ENCODE assay signal across 14 cellular contexts in genomic region chr2:44324971-44325426, GRCh38. TPM values are rescaled to one million over a fixed set of nuclear protein-coding genes. Genes with fewer than 3 reads are reported as not detected.
DNase-seq lines count a peak whose midpoint lies in the region; ATAC-seq and TF ChIP-seq lines count a peak whose summit lies in the region.
"Had no signal": no experiment of that assay in that cellular context is flagged by ENCODE, and none has a peak within 500 bp of the region (broad histone marks: within the 10 kb centered on the region; RNA-seq: fewer than 3 reads in every experiment).

No MANE protein-coding gene starts in this region.

- no peak for TF ChIP-seq CTCF in body of pancreas (IDR thresholded peaks at IDR 0.05)

- no peak for ATAC-seq in stimulated activated naive CD8-positive, alpha-beta T cell treated with anti-CD3 and anti-CD28 coated beads, Interleukin-15, amount 100 ng/mL, for 72 hours
- ATAC-seq in body of pancreas (peak; percentile 73), GM21381 (IDR thresholded peaks at IDR 0.05; ENCODE audit: unreplicated experiment) (no peak), GM19455 (IDR thresholded peaks at IDR 0.05; ENCODE audit: unreplicated experiment) (no peak)
- ATAC-seq: activated naive CD4-positive, alpha-beta T cell treated with anti-CD3 and anti-CD28 coated beads, Interleukin-2, amount 50 U/mL, for 72 hours had no signal

- TF ChIP-seq POLR2A in body of pancreas (IDR thresholded peaks at IDR 0.05): no peak

- no peak for DNase-seq in stimulated activated naive CD8-positive, alpha-beta T cell treated with anti-CD3 and anti-CD28 coated beads, Interleukin-15, amount 100 ng/mL, for 72 hours
- DNase-seq in body of pancreas (peak in 3 of 4 donors; percentile 5 to 21 (median 19)), hepatic stellate cell (ENCODE audit: low spot score) (peak; percentile 17), UCSD-AML1 (lab: John Stamatoyannopoulos, UW; ENCODE audit: unreplicated experiment) (no peak), globus pallidus (ENCODE audit: low spot score) (no peak)
- DNase-seq: GF-D8, upper lobe of left lung had no signal

- H3K27ac ChIP-seq in body of pancreas: peak overlapping the region; percentile 9 to 73 (median 32)
- H3K27ac ChIP-seq: epithelial cell of prostate, upper lobe of left lung had no signal

- H3K27ac Mint-ChIP-seq in stimulated activated naive CD8-positive, alpha-beta T cell treated with anti-CD3 and anti-CD28 coated beads, Interleukin-15, Interleukin-2, amounts not matched to agents 100 ng/mL and 50 ng/mL, for 24 hours: peak overlapping the region; percentile 70
- peak overlapping the region in 1 of 2 donors; percentile 37 for H3K27ac Mint-ChIP-seq in stimulated activated naive CD8-positive, alpha-beta T cell treated with anti-CD3 and anti-CD28 coated beads, Interleukin-15, amount 100 ng/mL, for 72 hours
- H3K27ac Mint-ChIP-seq: activated naive CD4-positive, alpha-beta T cell treated with anti-CD3 and anti-CD28 coated beads, Interleukin-2, amount 50 U/mL, for 72 hours had no signal

- no peaks in the 10 kb centered on the region for H3K27me3 ChIP-seq in body of pancreas
- H3K27me3 ChIP-seq: upper lobe of left lung had no signal

- no peak overlapping the region for H3K4me3 ChIP-seq in body of pancreas
- H3K4me3 ChIP-seq: lung, upper lobe of left lung had no signal

- no peak overlapping the region for H3K4me3 Mint-ChIP-seq in stimulated activated naive CD8-positive, alpha-beta T cell treated with anti-CD3 and anti-CD28 coated beads, Interleukin-15, Interleukin-2, amounts not matched to agents 100 ng/mL and 50 ng/mL, for 24 hours
- no peak overlapping the region for H3K4me3 Mint-ChIP-seq in stimulated activated naive CD8-positive, alpha-beta T cell treated with anti-CD3 and anti-CD28 coated beads, Interleukin-15, amount 100 ng/mL, for 72 hours

- H3K9me3 Mint-ChIP-seq in stimulated activated naive CD8-positive, alpha-beta T cell treated with anti-CD3 and anti-CD28 coated beads, Interleukin-15, Interleukin-2, amounts not matched to agents 100 ng/mL and 50 ng/mL, for 24 hours: no peaks in the 10 kb centered on the region
- no peaks in the 10 kb centered on the region for H3K9me3 Mint-ChIP-seq in stimulated activated naive CD8-positive, alpha-beta T cell treated with anti-CD3 and anti-CD28 coated beads, Interleukin-15, amount 100 ng/mL, for 72 hours
- H3K9me3 Mint-ChIP-seq: activated naive CD4-positive, alpha-beta T cell treated with anti-CD3 and anti-CD28 coated beads, Interleukin-2, amount 50 U/mL, for 72 hours had no signal

- peaks cover 6 to 34% of the 10 kb centered on the region in 2 donors for H3K36me3 ChIP-seq in body of pancreas (replicated peaks in 1 of 2; ENCODE audit: insufficient read depth in 1 of 2, low read depth in 2 of 2)

- H3K36me3 Mint-ChIP-seq in stimulated activated naive CD8-positive, alpha-beta T cell treated with anti-CD3 and anti-CD28 coated beads, Interleukin-15, Interleukin-2, amounts not matched to agents 100 ng/mL and 50 ng/mL, for 24 hours (ENCODE audit: low read depth): peaks cover 73% of the 10 kb centered on the region

- H3K4me1 ChIP-seq in body of pancreas: peaks cover 17% of the 10 kb centered on the region
- H3K4me1 ChIP-seq: upper lobe of left lung had no signal

- H3K4me1 Mint-ChIP-seq in stimulated activated naive CD8-positive, alpha-beta T cell treated with anti-CD3 and anti-CD28 coated beads, Interleukin-15, Interleukin-2, amounts not matched to agents 100 ng/mL and 50 ng/mL, for 24 hours (ENCODE audit: low read depth): no peaks in the 10 kb centered on the region
- no peaks in the 10 kb centered on the region for H3K4me1 Mint-ChIP-seq in stimulated activated naive CD8-positive, alpha-beta T cell treated with anti-CD3 and anti-CD28 coated beads, Interleukin-15, amount 100 ng/mL, for 72 hours

- H3K27me3 Mint-ChIP-seq in stimulated activated naive CD8-positive, alpha-beta T cell treated with anti-CD3 and anti-CD28 coated beads, Interleukin-15, Interleukin-2, amounts not matched to agents 100 ng/mL and 50 ng/mL, for 24 hours: no peaks in the 10 kb centered on the region
- H3K27me3 Mint-ChIP-seq in stimulated activated naive CD8-positive, alpha-beta T cell treated with anti-CD3 and anti-CD28 coated beads, Interleukin-15, amount 100 ng/mL, for 72 hours: no peaks in the 10 kb centered on the region

- intact Hi-C loops in body of pancreas (cut with DNase I): no loop called here

- no peaks in the 10 kb centered on the region for H3K9me3 ChIP-seq in body of pancreas
- H3K9me3 ChIP-seq: upper lobe of left lung had no signal

- WGBS in body of pancreas, 2 donors: 33 to 70% methylated on average over 1 of the region's 1 CpG

RNA-seq across cellular contexts. Expression of gene PREPL, which starts 36.3 kb away (rescaled TPM):
- 10 to 100 TPM; 24.4 to 46.5 TPM for total RNA-seq in body of pancreas

RNA-seq across cellular contexts. Expression of gene CAMKMT, which starts 36.7 kb away (rescaled TPM):
- 10 to 100 TPM; 18.4 to 23.4 TPM for total RNA-seq in body of pancreas

RNA-seq across cellular contexts. Expression of gene SLC3A1, which starts 49.7 kb away (rescaled TPM):
- total RNA-seq in body of pancreas: 100 to 1,000 TPM in 1 of 2 donors, 10 to 100 TPM in 1; 91.6 to 128 TPM
- total RNA-seq: pulmonary artery endothelial cell had no signal

Comparison
In these comparisons a context has a peak if more than half of its experiments do, and no peak if none do; other contexts are left out.
1. DNase-seq: peak in body of pancreas (3 of 4) and hepatic stellate cell (single experiment); none in stimulated activated naive CD8-positive, alpha-beta T cell treated with anti-CD3 and anti-CD28 coated beads, Interleukin-15, amount 100 ng/mL, for 72 hours (0 of 2), UCSD-AML1 (single experiment) and globus pallidus (single experiment).